In genomic region chr15:93030430-93031102, GRCh38 we compare ENCODE assay signal across 1 cellular context.
TF ChIP-seq lines count a peak whose summit lies in the region.

No MANE protein-coding gene starts in this region.

TF ChIP-seq in GM23338, 12 proteins besides CTCF, POLR2A, EP300 and RAD21 (continued from another document):
- TF ChIP-seq REST (IDR thresholded peaks at IDR 0.05; ENCODE audit: unreplicated experiment) (no peak), JUNB (IDR thresholded peaks at IDR 0.05; ENCODE audit: unreplicated experiment) (no peak), EZH2phosphoT487 (IDR thresholded peaks at IDR 0.05; ENCODE audit: unreplicated experiment) (no peak), NANOG (IDR thresholded peaks at IDR 0.05; ENCODE audit: borderline replicate concordance) (no peak)
